ENCODE assay signal across 8 cellular contexts in genomic region chr12:30696486-30696885, GRCh38. TPM values are rescaled to one million over a fixed set of nuclear protein-coding genes. Genes with fewer than 3 reads are reported as not detected.
DNase-seq lines count a peak whose midpoint lies in the region; ATAC-seq and TF ChIP-seq lines count a peak whose summit lies in the region.

No MANE protein-coding gene starts in this region.

- H3K4me1 Mint-ChIP-seq in CD14-positive monocyte = peaks cover 32% of the 10 kb centered on the region
- peaks cover 23 to 33% (median 27%) of the 10 kb centered on the region in 3 donors for H3K4me1 Mint-ChIP-seq in IgD-negative memory B cell
- peaks cover 35 to 38% of the 10 kb centered on the region in 2 donors for H3K4me1 Mint-ChIP-seq in natural killer cell treated with Interleukin-12 subunit alpha and Interleukin-12 subunit beta and Interleukin-15 and Interleukin-18, amount 100 ng/mL, for 72 hours (ENCODE audit: low read depth in 2 of 2)

- no peak overlapping the region for H3K9ac ChIP-seq in colonic mucosa (ENCODE audit: low read depth in 2 of 2, low read length in 2 of 2)

- TF ChIP-seq CTCF in CD14-positive monocyte (IDR thresholded peaks at IDR 0.05) = no peak
- no peak for TF ChIP-seq CTCF in colonic mucosa (IDR thresholded peaks at IDR 0.05)

- peak overlapping the region in 1 of 2 donors; percentile 92 for H3K4me3 Mint-ChIP-seq in CD14-positive monocyte
- peak overlapping the region in 3 of 4 donors; percentile 90 to 99 (median 98) for H3K4me3 Mint-ChIP-seq in IgD-negative memory B cell
- peak overlapping the region; percentile 91 for H3K4me3 Mint-ChIP-seq in natural killer cell treated with Interleukin-12 subunit alpha and Interleukin-12 subunit beta and Interleukin-15 and Interleukin-18, amount 100 ng/mL, for 72 hours

- H3K27me3 ChIP-seq in colonic mucosa = no peaks in the 10 kb centered on the region

- DNase-seq in CD14-positive monocyte (ENCODE audit: low spot score) = no peak
- no peak for DNase-seq in colonic mucosa
- no peak for DNase-seq in natural killer cell treated with Interleukin-12 subunit alpha and Interleukin-12 subunit beta and Interleukin-15 and Interleukin-18, amount 100 ng/mL, for 72 hours (ENCODE audit: low spot score)
- no peak for DNase-seq in NCI-H2196 (lab: John Stamatoyannopoulos, UW; ENCODE audit: unreplicated experiment)
- DNase-seq in COLO668 (lab: John Stamatoyannopoulos, UW; ENCODE audit: unreplicated experiment) = no peak
- no peak for DNase-seq in NCI-H524 treated with DMSO at 0.1 percent for 48 hours (lab: John Stamatoyannopoulos, UW)

- peak overlapping the region; percentile 79 for H3K4me3 ChIP-seq in colonic mucosa

- H3K9me3 Mint-ChIP-seq in CD14-positive monocyte (no peaks in the 10 kb centered on the region), IgD-negative memory B cell (peaks cover 0 to 2% (median 0%) of the 10 kb centered on the region in 3 donors)
- no peaks in the 10 kb centered on the region for H3K9me3 Mint-ChIP-seq in natural killer cell treated with Interleukin-12 subunit alpha and Interleukin-12 subunit beta and Interleukin-15 and Interleukin-18, amount 100 ng/mL, for 72 hours

- H3K4me1 ChIP-seq in colonic mucosa = no peaks in the 10 kb centered on the region

- no peak overlapping the region for H3K27ac ChIP-seq in colonic mucosa

- H3K27me3 Mint-ChIP-seq in CD14-positive monocyte (ENCODE audit: low read depth in 3 of 3) (peaks cover 2 to 10% (median 4%) of the 10 kb centered on the region in 3 donors), IgD-negative memory B cell (peaks cover 2% of the 10 kb centered on the region)
- H3K27me3 Mint-ChIP-seq in natural killer cell treated with Interleukin-12 subunit alpha and Interleukin-12 subunit beta and Interleukin-15 and Interleukin-18, amount 100 ng/mL, for 72 hours = peaks cover 3 to 8% of the 10 kb centered on the region in 2 donors

- H3K36me3 Mint-ChIP-seq in CD14-positive monocyte = no peaks in the 10 kb centered on the region
- H3K36me3 Mint-ChIP-seq in IgD-negative memory B cell = no peaks in the 10 kb centered on the region
- H3K36me3 Mint-ChIP-seq in natural killer cell treated with Interleukin-12 subunit alpha and Interleukin-12 subunit beta and Interleukin-15 and Interleukin-18, amount 100 ng/mL, for 72 hours = no peaks in the 10 kb centered on the region

- H3K27ac Mint-ChIP-seq in CD14-positive monocyte = peak overlapping the region in 4 of 7 donors; percentile 51 to 94 (median 88)
- no peak overlapping the region for H3K27ac Mint-ChIP-seq in IgD-negative memory B cell
- H3K27ac Mint-ChIP-seq in natural killer cell treated with Interleukin-12 subunit alpha and Interleukin-12 subunit beta and Interleukin-15 and Interleukin-18, amount 100 ng/mL, for 72 hours = peak overlapping the region; percentile 96 to 99

- H3K9me3 ChIP-seq in colonic mucosa = no peaks in the 10 kb centered on the region

- intact Hi-C loops in CD14-positive monocyte (cut with micrococcal nuclease) (loop anchor here in 1 of 2 donors (10.0 kb wide), 1 partner anchor 58 kb away; the partner anchor contains the start of gene CAPRIN2), colonic mucosa (cut with DNase I) (loop anchor here (10.0 kb wide), 1 partner anchor 58 kb away; the partner anchor contains the start of gene CAPRIN2)

- no peak for ATAC-seq in natural killer cell treated with Interleukin-12 subunit alpha and Interleukin-12 subunit beta and Interleukin-15 and Interleukin-18, amount 100 ng/mL, for 72 hours
- no peak for ATAC-seq in GM21381 (IDR thresholded peaks at IDR 0.05; ENCODE audit: unreplicated experiment)

- H3K36me3 ChIP-seq in colonic mucosa = no peaks in the 10 kb centered on the region

RNA-seq across cellular contexts. Expression of gene IPO8, which starts 0.8 kb away (rescaled TPM):
- polyA plus RNA-seq in CD14-positive monocyte = 10 to 100 TPM in 1 of 2 donors, 1 to 10 TPM in 1; 8.4 to 15.8 TPM
- polyA plus RNA-seq in IgD-negative memory B cell = 11.3 TPM
- total RNA-seq in colonic mucosa = 10 to 100 TPM; 55.2 to 57.2 TPM
- 10 to 100 TPM; 40.0 to 49.1 TPM for total RNA-seq in natural killer cell treated with Interleukin-12 subunit alpha and Interleukin-12 subunit beta and Interleukin-15 and Interleukin-18, amount 100 ng/mL, for 72 hours

RNA-seq across cellular contexts. Expression of gene CAPRIN2, which starts 58.3 kb away (rescaled TPM):
- polyA plus RNA-seq in CD14-positive monocyte = 1 to 10 TPM; 1.4 to 2.0 TPM
- 14.6 TPM for polyA plus RNA-seq in IgD-negative memory B cell
- total RNA-seq in colonic mucosa = 1 to 10 TPM; 6.1 to 8.2 TPM
- 10 to 100 TPM; 12.9 to 16.2 TPM for total RNA-seq in natural killer cell treated with Interleukin-12 subunit alpha and Interleukin-12 subunit beta and Interleukin-15 and Interleukin-18, amount 100 ng/mL, for 72 hours

Comparison
In these comparisons a context has a peak if more than half of its experiments do, and no peak if none do; other contexts are left out.
1. H3K27ac Mint-ChIP-seq: peak in CD14-positive monocyte (4 of 7) and natural killer cell treated with Interleukin-12 subunit alpha and Interleukin-12 subunit beta and Interleukin-15 and Interleukin-18, amount 100 ng/mL, for 72 hours (2 of 2); none in IgD-negative memory B cell (0 of 3).